ENCODE assay signal across 10 cellular contexts in the genomic region with DNA sequence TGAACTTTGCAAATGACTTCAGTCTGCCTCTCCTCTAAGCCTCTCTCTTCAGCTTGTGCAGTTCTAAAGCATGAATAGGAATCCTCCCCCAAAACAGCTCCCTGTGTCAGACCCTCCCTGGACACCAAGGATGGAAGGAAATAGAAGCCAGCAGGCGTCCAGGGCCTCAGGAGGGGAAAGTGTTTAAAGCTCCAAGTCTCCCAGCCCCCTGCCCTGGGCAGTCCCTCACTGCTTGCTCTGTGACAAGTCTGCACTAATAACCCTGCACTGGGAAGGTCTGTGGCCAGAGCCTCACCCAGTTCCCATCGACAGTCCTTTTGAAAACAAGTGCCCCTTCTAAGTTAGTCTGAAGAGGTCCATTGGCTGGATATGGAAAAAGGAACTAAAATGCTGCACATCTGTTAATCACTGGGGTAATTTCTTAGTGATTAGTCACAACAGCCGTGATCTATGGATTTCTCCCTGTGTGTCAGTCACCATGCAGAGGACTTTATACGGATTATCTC.
DNase-seq lines count a peak whose midpoint lies in the region; ATAC-seq and TF ChIP-seq lines count a peak whose summit lies in the region.
"Had no signal": no experiment of that assay in that cellular context is flagged by ENCODE, and none has a peak within 500 bp of the region (broad histone marks: within the 10 kb centered on the region; RNA-seq: fewer than 3 reads in every experiment).

No MANE protein-coding gene starts in this region.

- peak; percentile 96 for ATAC-seq in left lung
- ATAC-seq in HG02642 (IDR thresholded peaks at IDR 0.05; ENCODE audit: poor library complexity, unreplicated experiment) = no peak
- ATAC-seq in HG02981 (IDR thresholded peaks at IDR 0.05; ENCODE audit: unreplicated experiment) = no peak

- DNase-seq in HT1080 (ENCODE audit: low read depth) (peak; percentile 34), chondrocyte (ENCODE audit: low spot score) (no peak), left lung (peak in 1 of 2 donors; percentile 35), HuH-7.5 (ENCODE audit: low spot score) (no peak), NCI-H510A (lab: John Stamatoyannopoulos, UW) (no peak)
- DNase-seq: activated T-cell treated with anti-CD3 and anti-CD28 coated beads for 4 hours, T1000 had no signal

- intact Hi-C loops in left lung (cut with DNase I) = no loop called here

- H3K27ac ChIP-seq in left lung = peak overlapping the region; percentile 15 to 67
- H3K27ac ChIP-seq in stomach smooth muscle (ENCODE audit: low read length) = peak overlapping the region; percentile 8

- peak overlapping the region; percentile 47 for H3K4me3 Mint-ChIP-seq in chondrocyte (ENCODE audit: unreplicated experiment)

- H3K36me3 ChIP-seq in left lung = no peaks in the 10 kb centered on the region
- H3K36me3 ChIP-seq in stomach smooth muscle (ENCODE audit: control insufficient read depth in 2 of 2, insufficient read depth in 2 of 2, low read length in 2 of 2) = no peaks in the 10 kb centered on the region

- H3K36me3 Mint-ChIP-seq in chondrocyte (ENCODE audit: low read depth) = peaks cover 1% of the 10 kb centered on the region

- TF ChIP-seq CTCF in chondrocyte (IDR thresholded peaks at IDR 0.05) (peak; percentile 12), left lung (IDR thresholded peaks at IDR 0.05) (no peak)

- no peaks in the 10 kb centered on the region for H3K27me3 ChIP-seq in left lung
- H3K27me3 ChIP-seq in stomach smooth muscle (ENCODE audit: control insufficient read depth in 1 of 2, insufficient read depth in 2 of 2, low read length in 2 of 2) = no peaks in the 10 kb centered on the region

- H3K9me3 ChIP-seq in left lung (no peaks in the 10 kb centered on the region), stomach smooth muscle (ENCODE audit: control insufficient read depth in 2 of 2, low read length in 2 of 2) (no peaks in the 10 kb centered on the region)

- H3K4me3 ChIP-seq in left lung (no peak overlapping the region), stomach smooth muscle (ENCODE audit: low read length in 2 of 2) (no peak overlapping the region)

- H3K27ac Mint-ChIP-seq in chondrocyte (ENCODE audit: unreplicated experiment) = peak overlapping the region; percentile 95

- no peaks in the 10 kb centered on the region for H3K27me3 Mint-ChIP-seq in chondrocyte (ENCODE audit: low read depth)

- peaks cover 3% of the 10 kb centered on the region for H3K9me3 Mint-ChIP-seq in chondrocyte (ENCODE audit: low read depth)

- H3K9ac ChIP-seq in stomach smooth muscle (ENCODE audit: low read length in 2 of 2) = no peak overlapping the region

- H3K4me1 ChIP-seq in left lung (peaks cover 8 to 13% of the 10 kb centered on the region in 2 donors), stomach smooth muscle (ENCODE audit: control insufficient read depth, insufficient read depth, low read length) (peaks cover 8% of the 10 kb centered on the region)

- H3K4me1 Mint-ChIP-seq in chondrocyte (ENCODE audit: low read depth) = peaks cover 79% of the 10 kb centered on the region
